ENCODE assay signal across 2 cellular contexts in the genomic region with DNA sequence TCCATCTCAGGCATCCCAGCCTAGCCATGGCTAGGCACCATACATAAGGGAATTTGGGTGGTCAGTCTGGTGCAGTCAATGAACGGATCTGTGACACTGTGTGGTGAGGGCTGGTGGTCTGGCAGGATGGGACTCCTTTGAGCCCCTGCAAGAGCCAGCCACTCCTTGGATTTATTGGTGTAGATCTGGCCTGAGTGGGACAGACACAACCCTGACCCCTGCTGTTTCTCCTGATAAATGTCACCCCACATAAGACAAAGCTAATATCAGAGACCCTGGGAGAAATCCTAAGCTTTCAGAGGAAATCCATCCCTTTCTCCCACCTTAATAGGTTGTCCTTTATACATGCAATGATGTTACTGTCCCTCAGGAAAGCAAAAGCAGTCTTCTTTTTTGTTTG.
TF ChIP-seq lines count a peak whose summit lies in the region.

No MANE protein-coding gene starts in this region.

TF ChIP-seq in HCT116, 20 proteins besides CTCF, POLR2A, EP300 and RAD21:
- TF ChIP-seq CEBPB (IDR thresholded peaks at IDR 0.05; ENCODE audit: low read depth) (no peak), POLR2AphosphoS5 (IDR thresholded peaks at IDR 0.05; ENCODE audit: low read depth, low read length) (no peak), ZNF274 (IDR thresholded peaks at IDR 0.05; ENCODE audit: low read depth, low read length) (no peak), CBX3 (IDR thresholded peaks at IDR 0.05; ENCODE audit: low read depth) (no peak), YY1 (IDR thresholded peaks at IDR 0.05; ENCODE audit: extremely low read depth, insufficient replicate concordance, low read depth, low read length) (no peak), SP1 (IDR thresholded peaks at IDR 0.05; ENCODE audit: low read depth) (no peak), EGR1 (IDR thresholded peaks at IDR 0.05; ENCODE audit: low read depth) (no peak), SRF (IDR thresholded peaks at IDR 0.05; ENCODE audit: low read depth) (no peak), EZH2 (IDR thresholded peaks at IDR 0.05) (no peak), ZFX (IDR thresholded peaks at IDR 0.05) (no peak), ELF1 (IDR thresholded peaks at IDR 0.05; ENCODE audit: borderline replicate concordance, low read depth) (no peak), FOSL1 (IDR thresholded peaks at IDR 0.05; ENCODE audit: low read depth) (no peak), EZH2phosphoT487 (IDR thresholded peaks at IDR 0.05; ENCODE audit: borderline replicate concordance) (no peak), TCF7L2 (IDR thresholded peaks at IDR 0.05; ENCODE audit: borderline replicate concordance, extremely low read depth, insufficient read depth, insufficient read length) (no peak)
- TF ChIP-seq, protein P1, sequence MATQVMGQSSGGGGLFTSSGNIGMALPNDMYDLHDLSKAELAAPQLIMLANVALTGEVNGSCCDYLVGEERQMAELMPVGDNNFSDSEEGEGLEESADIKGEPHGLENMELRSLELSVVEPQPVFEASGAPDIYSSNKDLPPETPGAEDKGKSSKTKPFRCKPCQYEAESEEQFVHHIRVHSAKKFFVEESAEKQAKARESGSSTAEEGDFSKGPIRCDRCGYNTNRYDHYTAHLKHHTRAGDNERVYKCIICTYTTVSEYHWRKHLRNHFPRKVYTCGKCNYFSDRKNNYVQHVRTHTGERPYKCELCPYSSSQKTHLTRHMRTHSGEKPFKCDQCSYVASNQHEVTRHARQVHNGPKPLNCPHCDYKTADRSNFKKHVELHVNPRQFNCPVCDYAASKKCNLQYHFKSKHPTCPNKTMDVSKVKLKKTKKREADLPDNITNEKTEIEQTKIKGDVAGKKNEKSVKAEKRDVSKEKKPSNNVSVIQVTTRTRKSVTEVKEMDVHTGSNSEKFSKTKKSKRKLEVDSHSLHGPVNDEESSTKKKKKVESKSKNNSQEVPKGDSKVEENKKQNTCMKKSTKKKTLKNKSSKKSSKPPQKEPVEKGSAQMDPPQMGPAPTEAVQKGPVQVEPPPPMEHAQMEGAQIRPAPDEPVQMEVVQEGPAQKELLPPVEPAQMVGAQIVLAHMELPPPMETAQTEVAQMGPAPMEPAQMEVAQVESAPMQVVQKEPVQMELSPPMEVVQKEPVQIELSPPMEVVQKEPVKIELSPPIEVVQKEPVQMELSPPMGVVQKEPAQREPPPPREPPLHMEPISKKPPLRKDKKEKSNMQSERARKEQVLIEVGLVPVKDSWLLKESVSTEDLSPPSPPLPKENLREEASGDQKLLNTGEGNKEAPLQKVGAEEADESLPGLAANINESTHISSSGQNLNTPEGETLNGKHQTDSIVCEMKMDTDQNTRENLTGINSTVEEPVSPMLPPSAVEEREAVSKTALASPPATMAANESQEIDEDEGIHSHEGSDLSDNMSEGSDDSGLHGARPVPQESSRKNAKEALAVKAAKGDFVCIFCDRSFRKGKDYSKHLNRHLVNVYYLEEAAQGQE (IDR thresholded peaks at IDR 0.05; ENCODE audit: low read depth) = no peak
- TF ChIP-seq, protein P2, sequence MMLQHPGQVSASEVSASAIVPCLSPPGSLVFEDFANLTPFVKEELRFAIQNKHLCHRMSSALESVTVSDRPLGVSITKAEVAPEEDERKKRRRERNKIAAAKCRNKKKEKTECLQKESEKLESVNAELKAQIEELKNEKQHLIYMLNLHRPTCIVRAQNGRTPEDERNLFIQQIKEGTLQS (IDR thresholded peaks at IDR 0.05) = no peak
- TF ChIP-seq, protein P3, sequence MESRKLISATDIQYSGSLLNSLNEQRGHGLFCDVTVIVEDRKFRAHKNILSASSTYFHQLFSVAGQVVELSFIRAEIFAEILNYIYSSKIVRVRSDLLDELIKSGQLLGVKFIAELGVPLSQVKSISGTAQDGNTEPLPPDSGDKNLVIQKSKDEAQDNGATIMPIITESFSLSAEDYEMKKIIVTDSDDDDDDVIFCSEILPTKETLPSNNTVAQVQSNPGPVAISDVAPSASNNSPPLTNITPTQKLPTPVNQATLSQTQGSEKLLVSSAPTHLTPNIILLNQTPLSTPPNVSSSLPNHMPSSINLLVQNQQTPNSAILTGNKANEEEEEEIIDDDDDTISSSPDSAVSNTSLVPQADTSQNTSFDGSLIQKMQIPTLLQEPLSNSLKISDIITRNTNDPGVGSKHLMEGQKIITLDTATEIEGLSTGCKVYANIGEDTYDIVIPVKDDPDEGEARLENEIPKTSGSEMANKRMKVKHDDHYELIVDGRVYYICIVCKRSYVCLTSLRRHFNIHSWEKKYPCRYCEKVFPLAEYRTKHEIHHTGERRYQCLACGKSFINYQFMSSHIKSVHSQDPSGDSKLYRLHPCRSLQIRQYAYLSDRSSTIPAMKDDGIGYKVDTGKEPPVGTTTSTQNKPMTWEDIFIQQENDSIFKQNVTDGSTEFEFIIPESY (IDR thresholded peaks at IDR 0.05; ENCODE audit: extremely low read depth, insufficient replicate concordance, low read length) = no peak

TF ChIP-seq in HepG2, 621 proteins besides CTCF, POLR2A, EP300 and RAD21:
- no peak for TF ChIP-seq KAT7 (CRISPR knock-in tag; IDR thresholded peaks at IDR 0.05; ENCODE audit: borderline replicate concordance)
- TF ChIP-seq SMC3 (IDR thresholded peaks at IDR 0.05; ENCODE audit: low read length) = peak; percentile 38; the same call in 1 of the 2 replicates
- TF ChIP-seq SP140L (CRISPR knock-in tag; IDR thresholded peaks at IDR 0.05; ENCODE audit: borderline replicate concordance) = no peak
- TF ChIP-seq STAG1 (CRISPR knock-in tag; IDR thresholded peaks at IDR 0.05) = peak; percentile 46
- no peak for TF ChIP-seq ZNF263 (CRISPR knock-in tag; IDR thresholded peaks at IDR 0.05)
